ENCODE assay signal across 8 cellular contexts in the genomic region with DNA sequence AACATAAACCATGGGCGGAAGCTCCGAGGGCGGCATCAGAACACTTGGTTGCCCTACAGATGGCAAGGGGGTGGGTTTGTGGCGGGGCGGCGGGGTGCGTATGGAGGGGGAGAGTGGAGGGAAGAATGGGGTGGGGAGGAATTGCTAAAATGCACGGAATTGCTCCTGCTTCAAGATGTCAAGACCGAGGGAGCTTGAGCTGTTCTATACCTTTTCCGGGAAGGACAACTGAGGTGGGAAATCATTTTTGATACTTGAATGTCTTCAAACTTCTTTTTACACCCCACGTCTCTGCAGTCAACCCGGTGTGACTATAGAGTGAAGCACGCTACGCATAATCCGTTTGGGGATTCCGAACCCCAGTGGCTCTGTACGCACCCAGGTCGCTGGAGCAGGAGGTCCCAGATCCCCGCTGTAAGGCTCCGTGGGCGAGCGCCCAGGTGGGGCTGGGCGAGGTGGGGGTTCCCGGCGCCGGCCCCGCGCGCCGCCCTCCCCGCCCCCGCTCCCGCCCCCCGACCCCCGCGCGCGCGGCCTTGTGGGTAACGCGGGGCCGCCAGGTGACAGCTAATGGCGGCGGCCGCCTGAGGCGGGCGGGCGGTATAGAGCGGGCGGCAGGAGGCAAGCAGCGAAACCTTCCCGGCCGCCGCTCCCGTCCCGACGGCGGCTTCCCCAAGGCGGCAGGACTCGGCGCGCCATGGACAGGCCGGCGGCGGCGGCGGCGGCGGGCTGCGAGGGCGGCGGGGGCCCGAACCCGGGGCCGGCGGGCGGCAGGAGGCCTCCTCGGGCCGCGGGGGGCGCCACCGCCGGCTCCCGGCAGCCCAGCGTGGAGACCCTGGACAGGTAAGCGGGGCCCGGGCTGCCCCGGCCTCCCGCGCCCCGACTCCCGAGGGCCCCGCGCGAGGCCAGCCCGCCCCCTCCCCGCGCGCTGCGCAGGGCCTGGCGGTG. TPM values are rescaled to one million over a fixed set of nuclear protein-coding genes. Genes with fewer than 3 reads are reported as not detected.
DNase-seq lines count a peak whose midpoint lies in the region; ATAC-seq and TF ChIP-seq lines count a peak whose summit lies in the region.

MTMR1 (plus strand) TSS at position 560 of the 945 bp plus-strand sequence; CDS start at position 695, 135 bp downstream.

- DNase-seq in GM10266 (ENCODE audit: extremely low spot score) (peak; percentile 71), GM23338 (ENCODE audit: low spot score) (peak; percentile 29), M059J (ENCODE audit: low read depth) (peak; percentile 31), NCI-H2029 treated with DMSO at 0.1 percent for 48 hours (lab: John Stamatoyannopoulos, UW) (no peak)
- peak; percentile 45 for DNase-seq in activated CD4-positive, alpha-beta T cell treated with anti-CD3 and anti-CD28 coated beads, Interleukin-2, amount 10 ng/mL, durations not matched to agents 7 days and 5 days
- peak; percentile 48 for DNase-seq in effector CD8-positive, alpha-beta T cell (lab: John Stamatoyannopoulos, UW)
- DNase-seq in stimulated activated naive CD8-positive, alpha-beta T cell treated with anti-CD3 and anti-CD28 coated beads, Interleukin-15, amount 100 ng/mL, for 72 hours, result peak; percentile 55 to 60

- peak within 1 kb of the TSS; percentile 86; the same call in 1 of the 2 replicates for H2AFZ ChIP-seq in GM23338

- no peaks in the 10 kb centered on the region for H4K20me1 ChIP-seq in GM23338 (replicated peaks; ENCODE audit: insufficient read depth)

- POLR2A ChIA-PET in activated CD4-positive, alpha-beta T cell treated with anti-CD3 and anti-CD28 coated beads, Interleukin-2, amount 10 ng/mL, durations not matched to agents 7 days and 5 days (lab: Charles Lee), result interaction anchor here (1.3 kb wide), 1 partner anchor 23 kb away, joined by 7 read pairs; no protein-coding TSS in a partner anchor

- TF ChIP-seq CTCF in GM10266 (IDR thresholded peaks at IDR 0.05; ENCODE audit: control insufficient read depth, insufficient read depth, low read depth, missing control alignments), result no peak
- TF ChIP-seq CTCF in GM23338 (conservative IDR thresholded peaks at IDR 0.05; ENCODE audit: low read depth in 2 of 2), result no peak

- ATAC-seq in GM23338, result peak; percentile 37
- ATAC-seq in stimulated activated naive CD8-positive, alpha-beta T cell treated with anti-CD3 and anti-CD28 coated beads, Interleukin-15, amount 100 ng/mL, for 72 hours, result peak; percentile 51

- peaks cover 11% of the 10 kb centered on the region; the same call in 1 of the 2 replicates for H3K79me2 ChIP-seq in GM23338 (replicated peaks; ENCODE audit: insufficient read depth)

- H3K27me3 Mint-ChIP-seq in GM23338 (ENCODE audit: insufficient read depth, low read depth, poor library complexity), result peaks cover 3% of the 10 kb centered on the region
- H3K27me3 Mint-ChIP-seq in activated CD4-positive, alpha-beta T cell treated with anti-CD3 and anti-CD28 coated beads, Interleukin-2, amount 10 ng/mL, durations not matched to agents 7 days and 5 days, result no peaks in the 10 kb centered on the region
- H3K27me3 Mint-ChIP-seq in stimulated activated naive CD8-positive, alpha-beta T cell treated with anti-CD3 and anti-CD28 coated beads, Interleukin-15, amount 100 ng/mL, for 72 hours, result no peaks in the 10 kb centered on the region

- peak within 1 kb of the TSS; percentile 86 for H3K4me2 ChIP-seq in GM23338

- H3K27ac Mint-ChIP-seq in GM23338, result no peak within 1 kb of the TSS
- peak within 1 kb of the TSS; percentile 99 for H3K27ac Mint-ChIP-seq in activated CD4-positive, alpha-beta T cell treated with anti-CD3 and anti-CD28 coated beads, Interleukin-2, amount 10 ng/mL, durations not matched to agents 7 days and 5 days
- peak within 1 kb of the TSS; percentile 93 to 98 for H3K27ac Mint-ChIP-seq in stimulated activated naive CD8-positive, alpha-beta T cell treated with anti-CD3 and anti-CD28 coated beads, Interleukin-15, amount 100 ng/mL, for 72 hours

- no peaks in the 10 kb centered on the region for H3F3A ChIP-seq in GM23338 (replicated peaks; ENCODE audit: low read depth)

- H3K36me3 Mint-ChIP-seq in GM23338 (ENCODE audit: low read depth), result no peaks in the 10 kb centered on the region
- peaks cover 40% of the 10 kb centered on the region for H3K36me3 Mint-ChIP-seq in activated CD4-positive, alpha-beta T cell treated with anti-CD3 and anti-CD28 coated beads, Interleukin-2, amount 10 ng/mL, durations not matched to agents 7 days and 5 days (ENCODE audit: low read depth)

- 1% methylated on average over 25 of the region's 101 CpGs; no CpG with 5 or more reads in 1 of the 2 experiments for WGBS in mesodermal cell (ENCODE audit: insufficient coverage in 2 of 2), 2 experiments

- H3K9me2 ChIP-seq in GM23338 (ENCODE audit: insufficient read depth), result no peaks in the 10 kb centered on the region

- no peak within 1 kb of the TSS for H3K27ac ChIP-seq in GM23338 (ENCODE audit: low read depth)
- no peak within 1 kb of the TSS for H3K27ac ChIP-seq in mesodermal cell (ENCODE audit: low read depth, low read length, severe bottlenecking)

- peak within 1 kb of the TSS; percentile 78 for H3K4me3 Mint-ChIP-seq in GM23338
- peak within 1 kb of the TSS; percentile 94 for H3K4me3 Mint-ChIP-seq in activated CD4-positive, alpha-beta T cell treated with anti-CD3 and anti-CD28 coated beads, Interleukin-2, amount 10 ng/mL, durations not matched to agents 7 days and 5 days
- peak within 1 kb of the TSS; percentile 87 to 91 for H3K4me3 Mint-ChIP-seq in stimulated activated naive CD8-positive, alpha-beta T cell treated with anti-CD3 and anti-CD28 coated beads, Interleukin-15, amount 100 ng/mL, for 72 hours

- H3K9me3 ChIP-seq in mesodermal cell (ENCODE audit: control insufficient read depth, low read length), result peaks cover 4% of the 10 kb centered on the region

- H3K4me1 Mint-ChIP-seq in GM23338, result peaks cover 27% of the 10 kb centered on the region
- H3K4me1 Mint-ChIP-seq in activated CD4-positive, alpha-beta T cell treated with anti-CD3 and anti-CD28 coated beads, Interleukin-2, amount 10 ng/mL, durations not matched to agents 7 days and 5 days, result peaks cover 64% of the 10 kb centered on the region
- H3K4me1 Mint-ChIP-seq in stimulated activated naive CD8-positive, alpha-beta T cell treated with anti-CD3 and anti-CD28 coated beads, Interleukin-15, amount 100 ng/mL, for 72 hours, result peaks cover 74% of the 10 kb centered on the region

- H3K4me3 ChIP-seq in GM23338 (peak within 1 kb of the TSS; percentile 65), mesodermal cell (ENCODE audit: extremely low read depth, insufficient read depth, low read length, poor library complexity, severe bottlenecking) (peak within 1 kb of the TSS; percentile 42)

- H3K27me3 ChIP-seq in GM23338 (ENCODE audit: insufficient read depth), result no peaks in the 10 kb centered on the region

- no peaks in the 10 kb centered on the region for H3K36me3 ChIP-seq in GM23338 (ENCODE audit: insufficient read depth)
- H3K36me3 ChIP-seq in mesodermal cell (ENCODE audit: control insufficient read depth, insufficient read depth, low read length), result no peaks in the 10 kb centered on the region

- CTCF ChIA-PET in activated CD4-positive, alpha-beta T cell treated with anti-CD3 and anti-CD28 coated beads, Interleukin-2, amount 10 ng/mL, durations not matched to agents 7 days and 5 days (lab: Charles Lee), result interaction anchor here (1.0 to 1.1 kb wide), 3 partner anchors 22 to 755 kb away, joined by 3 to 4 read pairs (median 4); partner anchors contain the start of gene EOLA2

- H3K9me3 Mint-ChIP-seq in GM23338, result no peaks in the 10 kb centered on the region; the same call in 1 of the 3 replicates
- peaks cover 4% of the 10 kb centered on the region for H3K9me3 Mint-ChIP-seq in activated CD4-positive, alpha-beta T cell treated with anti-CD3 and anti-CD28 coated beads, Interleukin-2, amount 10 ng/mL, durations not matched to agents 7 days and 5 days
- H3K9me3 Mint-ChIP-seq in stimulated activated naive CD8-positive, alpha-beta T cell treated with anti-CD3 and anti-CD28 coated beads, Interleukin-15, amount 100 ng/mL, for 72 hours, result no peaks in the 10 kb centered on the region

- H3K4me1 ChIP-seq in GM23338 (ENCODE audit: insufficient read depth) (peaks cover 14% of the 10 kb centered on the region), mesodermal cell (ENCODE audit: control insufficient read depth, insufficient read depth, low read length, poor library complexity, severe bottlenecking) (peaks cover 7% of the 10 kb centered on the region)

TF ChIP-seq in GM23338, 12 proteins besides CTCF, POLR2A, EP300 and RAD21:
- TF ChIP-seq ZNF114 (CRISPR knock-in tag; IDR thresholded peaks at IDR 0.05) (no peak), POLR2AphosphoS5 (IDR thresholded peaks at IDR 0.05; ENCODE audit: low read depth) (peak; percentile 37; the same call in 1 of the 2 replicates), EZH2phosphoT487 (IDR thresholded peaks at IDR 0.05; ENCODE audit: unreplicated experiment) (no peak)
TF ChIP-seq in GM23338: peak in this region for 1.

RNA-seq across cellular contexts. Expression of gene MTMR1, which starts in this region (rescaled TPM):
- total RNA-seq in GM23338 (2014; rRNA removed; shearing (Covaris generic)), result 18.3 and 19.1 TPM in 2 replicates
- 4.5 and 5.6 TPM in 2 replicates for polyA plus RNA-seq in GM23338 (2016; fragmentation: Nextera tagmentation; extraction: Ambion mirVana)
- total RNA-seq in M059J (2014; rRNA removed; shearing (Covaris generic)), result 19.9 and 37.4 TPM in 2 replicates
- total RNA-seq in activated CD4-positive, alpha-beta T cell treated with anti-CD3 and anti-CD28 coated beads, Interleukin-2, amount 10 ng/mL, durations not matched to agents 7 days and 5 days, result 10 to 100 TPM; 47.1 to 51.1 TPM
- 8.5 TPM for polyA plus RNA-seq in mesodermal cell (2013, experiment 1 of 2)
- polyA plus RNA-seq in mesodermal cell (2013, experiment 2 of 2), result 11.1 TPM
